ENCODE assay signal across 1 cellular context in the genomic region with DNA sequence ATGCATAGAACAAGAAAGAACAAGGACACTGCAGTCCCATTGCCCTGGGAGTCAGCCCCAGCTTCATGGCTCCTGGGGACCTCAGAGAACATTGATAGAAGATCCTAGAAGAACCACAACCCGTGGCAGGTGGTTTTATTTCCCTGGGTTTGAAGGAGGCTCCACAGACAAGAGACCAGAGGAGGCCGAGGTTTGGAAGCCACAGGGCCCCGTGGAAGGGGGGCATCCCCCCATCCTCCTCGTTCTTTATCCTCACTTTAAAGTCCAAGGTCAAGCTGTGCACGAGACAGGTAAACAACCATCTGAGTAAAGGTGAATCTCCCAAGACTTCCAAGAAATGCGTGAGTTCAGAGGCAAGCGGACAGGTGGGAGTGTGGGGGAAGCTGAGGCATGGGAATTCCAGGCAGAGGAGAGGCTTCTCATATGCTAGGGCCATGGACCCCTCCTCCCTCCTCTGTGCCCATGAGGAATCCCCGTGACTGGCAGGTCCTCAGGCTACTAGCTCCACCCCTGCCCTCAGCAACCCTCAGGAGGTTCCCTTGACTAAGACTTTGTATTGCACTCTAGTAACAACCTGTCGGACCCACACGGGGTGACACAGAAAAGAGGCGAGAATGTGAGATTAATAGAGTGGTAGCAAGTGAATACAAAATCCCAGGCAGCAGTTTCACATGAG.
TF ChIP-seq lines count a peak whose summit lies in the region.

No MANE protein-coding gene starts in this region.

TF ChIP-seq in GM12891, 5 proteins besides CTCF, POLR2A, EP300 and RAD21:
- no peak for TF ChIP-seq POLR2AphosphoS5 (IDR thresholded peaks at IDR 0.05; ENCODE audit: low read depth, low read length)
- no peak for TF ChIP-seq POU2F2 (IDR thresholded peaks at IDR 0.05; ENCODE audit: low read depth, low read length)
- TF ChIP-seq SPI1 (IDR thresholded peaks at IDR 0.05; ENCODE audit: low read depth, low read length), result no peak
- no peak for TF ChIP-seq PAX5 (IDR thresholded peaks at IDR 0.05; ENCODE audit: insufficient read depth, low read length, severe bottlenecking)
- no peak for TF ChIP-seq TAF1 (IDR thresholded peaks at IDR 0.05; ENCODE audit: low read depth, low read length)
